26 cellular contexts compared by ENCODE assay signal in genomic region chr2:135641156-135642068, GRCh38.
"Had no signal": no experiment of that assay in that cellular context is flagged by ENCODE, and none has a peak within 500 bp of the region (broad histone marks: within the 10 kb centered on the region; RNA-seq: fewer than 3 reads in every experiment).

No MANE protein-coding gene starts in this region.

- H3K27me3 ChIP-seq: adrenal gland, MG63 had no signal

- H3K4me3 ChIP-seq: adrenal gland, MG63, SK-N-MC had no signal

- H3K4me1 ChIP-seq: adrenal gland had no signal

- DNase-seq: activated CD4-positive, alpha-beta T cell treated with anti-CD3 and anti-CD28 coated beads, Interleukin-2, amount 50 U/mL, for 1 hour; activated CD4-positive, CD25-positive, alpha-beta regulatory T cell; activated CD8-positive, alpha-beta memory T cell treated with anti-CD3 and anti-CD28 coated beads, Interleukin-2, amount 50 U/mL, for 4 hours; activated CD8-positive, alpha-beta T cell treated with anti-CD3 and anti-CD28 coated beads for 36 hours; activated naive CD4-positive, alpha-beta T cell treated with anti-CD3 and anti-CD28 coated beads, Interleukin-2, amount 50 U/mL, for 16 hours; activated naive CD8-positive, alpha-beta T cell treated with anti-CD3 and anti-CD28 coated beads, Interleukin-2, amount 10 ng/mL, durations not matched to agents 7 days and 5 days; activated T-cell treated with anti-CD3 and anti-CD28 coated beads, Interleukin-2, amount 50 U/mL, for 72 hours; adrenal gland; anterior cingulate cortex; cerebellar nuclear complex; MG63; MV-4-11; NCI-H1092 treated with DMSO at 0.1 percent for 48 hours; NCI-H1417 treated with DMSO at 0.1 percent for 48 hours; NCI-H1694 treated with DMSO at 0.1 percent for 48 hours; NCI-H2029 treated with DMSO at 0.1 percent for 48 hours; NCI-H446 treated with DMSO at 0.1 percent for 48 hours; NCI-H69; NK-92 treated with Interleukin-12 subunit alpha and Interleukin-12 subunit beta, amount 100 ng/mL, for 24 hours; OCI-M1; RPMI8226; T-cell had no signal

- H3K4me1 Mint-ChIP-seq: T-cell had no signal

- ATAC-seq: activated CD8-positive, alpha-beta T cell treated with anti-CD3 and anti-CD28 coated beads for 36 hours; activated T-cell treated with anti-CD3 and anti-CD28 coated beads, Interleukin-2, amount 50 U/mL, for 72 hours; Panc1; Right ventricle myocardium inferior; T-cell had no signal

- H3K27me3 Mint-ChIP-seq: activated CD8-positive, alpha-beta T cell treated with anti-CD3 and anti-CD28 coated beads for 36 hours; activated naive CD8-positive, alpha-beta T cell treated with anti-CD3 and anti-CD28 coated beads, Interleukin-2, amount 10 ng/mL, durations not matched to agents 7 days and 5 days; T-cell had no signal

- H3K4me3 Mint-ChIP-seq: activated CD8-positive, alpha-beta T cell treated with anti-CD3 and anti-CD28 coated beads for 36 hours; activated naive CD8-positive, alpha-beta T cell treated with anti-CD3 and anti-CD28 coated beads, Interleukin-2, amount 10 ng/mL, durations not matched to agents 7 days and 5 days; activated T-cell treated with anti-CD3 and anti-CD28 coated beads, Interleukin-2, amount 50 U/mL, for 72 hours; T-cell had no signal

- H3K27ac Mint-ChIP-seq: activated CD8-positive, alpha-beta T cell treated with anti-CD3 and anti-CD28 coated beads for 36 hours; activated naive CD8-positive, alpha-beta T cell treated with anti-CD3 and anti-CD28 coated beads, Interleukin-2, amount 10 ng/mL, durations not matched to agents 7 days and 5 days; activated T-cell treated with anti-CD3 and anti-CD28 coated beads, Interleukin-2, amount 50 U/mL, for 72 hours; T-cell had no signal

- H3K9me3 ChIP-seq: adrenal gland, MG63 had no signal

- H3K36me3 ChIP-seq: adrenal gland had no signal

- H3K27ac ChIP-seq: adrenal gland, SK-N-MC, VCaP had no signal
